Comparison of ENCODE assay signal across 23 cellular contexts in genomic region chr6:51513891-51514290, GRCh38.
DNase-seq lines count a peak whose midpoint lies in the region; ATAC-seq and FAIRE-seq lines count a peak whose summit lies in the region.
"Had no signal": no experiment of that assay in that cellular context is flagged by ENCODE, and none has a peak within 500 bp of the region (broad histone marks: within the 10 kb centered on the region; RNA-seq: fewer than 3 reads in every experiment).

No MANE protein-coding gene starts in this region.

- FAIRE-seq in RCC 7860 (lab: Jason Lieb, UNC) = no peak
- FAIRE-seq: HTR-8/SVneo had no signal

- no peaks in the 10 kb centered on the region for H3K27me3 Mint-ChIP-seq in effector memory CD8-positive, alpha-beta T cell

- no peak for ATAC-seq in Right ventricle myocardium superior (ENCODE audit: poor library complexity)
- ATAC-seq in effector memory CD8-positive, alpha-beta T cell (replicated peaks) = no peak
- ATAC-seq: gastrocnemius medialis, Panc1 had no signal

- DNase-seq in RCC 7860 (ENCODE audit: low spot score) = peak; percentile 8
- peak; percentile 93 for DNase-seq in kidney tubule cell (ENCODE audit: low spot score)
- DNase-seq in renal cortical epithelial cell (ENCODE audit: low read depth) = peak; percentile 85
- no peak for DNase-seq in stimulated activated CD4-positive, alpha-beta T cell treated with anti-CD3 and anti-CD28 coated beads, Interleukin-2, amount 100 ng/mL, for 48 hours
- DNase-seq in Right ventricle myocardium superior = no peak
- no peak for DNase-seq in effector memory CD8-positive, alpha-beta T cell
- no peak for DNase-seq in NCI-H510A (lab: John Stamatoyannopoulos, UW)
- DNase-seq: activated CD8-positive, alpha-beta memory T cell treated with anti-CD3 and anti-CD28 coated beads for 24 hours; cerebellar nuclear complex; COR-L47; gastrocnemius medialis; HFFc6; NCI-H1417; NCI-H2171; right lobe of liver; stimulated activated CD4-positive, alpha-beta T cell treated with anti-CD3 and anti-CD28 coated beads, Interleukin-1b, Interleukin-23, amount 100 ng/mL, for 48 hours; SW 1271; WERI-Rb-1 had no signal

- H3K36me3 ChIP-seq in ectodermal cell (ENCODE audit: control insufficient read depth, insufficient read depth, low read length) = no peaks in the 10 kb centered on the region
- H3K36me3 ChIP-seq: gastrocnemius medialis, neutrophil, right lobe of liver, WERI-Rb-1 had no signal

- no peaks in the 10 kb centered on the region for H3K36me3 Mint-ChIP-seq in effector memory CD8-positive, alpha-beta T cell (ENCODE audit: insufficient read depth)

- no peaks in the 10 kb centered on the region for H3K27me3 ChIP-seq in ectodermal cell (ENCODE audit: control insufficient read depth, insufficient read depth, low read length, poor library complexity, severe bottlenecking)
- H3K27me3 ChIP-seq: gastrocnemius medialis, neutrophil, right lobe of liver had no signal

- H3K4me3 Mint-ChIP-seq in effector memory CD8-positive, alpha-beta T cell = no peak overlapping the region
- H3K4me3 Mint-ChIP-seq: HFFc6 had no signal

- H3K9me3 Mint-ChIP-seq in effector memory CD8-positive, alpha-beta T cell = peaks cover 8% of the 10 kb centered on the region in 2 donors
- H3K9me3 Mint-ChIP-seq: activated T-helper 2 cell treated with anti-CD3 and anti-CD28 coated beads, Interferon-gamma antibody, Interleukin-2, Interleukin-4, amounts not matched to agents 10 μg/mL and 5 μg/mL and 100 μg/mL, durations not matched to agents 14 hours and 24 hours and 36 hours had no signal

- intact Hi-C loops in Right ventricle myocardium superior (cut with DNase I) = no loop called here

- peaks cover 27% of the 10 kb centered on the region for H3K4me1 ChIP-seq in ectodermal cell (ENCODE audit: control insufficient read depth, insufficient read depth, low read length)
- H3K4me1 ChIP-seq: gastrocnemius medialis, right lobe of liver had no signal

- H3K4me3 ChIP-seq in ectodermal cell (ENCODE audit: insufficient read depth, low read depth, low read length) = no peak overlapping the region
- H3K4me3 ChIP-seq: gastrocnemius medialis, right lobe of liver had no signal

- peaks cover 3% of the 10 kb centered on the region for H3K9me3 ChIP-seq in ectodermal cell (ENCODE audit: control insufficient read depth, low read length)
- H3K9me3 ChIP-seq: gastrocnemius medialis, neutrophil, right lobe of liver had no signal

- H3K27ac ChIP-seq in ectodermal cell (ENCODE audit: insufficient read depth, low read depth, low read length, poor library complexity, severe bottlenecking) = peak overlapping the region; percentile 78
- H3K27ac ChIP-seq: gastrocnemius medialis, neutrophil, right lobe of liver, WERI-Rb-1 had no signal

- H3K4me1 Mint-ChIP-seq in effector memory CD8-positive, alpha-beta T cell (ENCODE audit: low read depth in 2 of 2) = no peaks in the 10 kb centered on the region

- 43 to 53% methylated on average over 8 of the region's 8 CpGs for WGBS in ectodermal cell, 2 experiments

- H3K27ac Mint-ChIP-seq in effector memory CD8-positive, alpha-beta T cell = no peak overlapping the region
- H3K27ac Mint-ChIP-seq: activated T-helper 2 cell treated with anti-CD3 and anti-CD28 coated beads, Interferon-gamma antibody, Interleukin-2, Interleukin-4, amounts not matched to agents 10 μg/mL and 5 μg/mL and 100 μg/mL, durations not matched to agents 14 hours and 24 hours and 36 hours; HFFc6 had no signal

Comparison
In these comparisons a context has a peak if more than half of its experiments do, and no peak if none do; other contexts are left out.
1. DNase-seq: peak in RCC 7860 (single experiment), kidney tubule cell (single experiment) and renal cortical epithelial cell (single experiment); none in stimulated activated CD4-positive, alpha-beta T cell treated with anti-CD3 and anti-CD28 coated beads, Interleukin-2, amount 100 ng/mL, for 48 hours (0 of 2), Right ventricle myocardium superior (single experiment), effector memory CD8-positive, alpha-beta T cell (0 of 3) and NCI-H510A (single experiment).